Comparison of ENCODE assay signal across 8 cellular contexts in the genomic region with DNA sequence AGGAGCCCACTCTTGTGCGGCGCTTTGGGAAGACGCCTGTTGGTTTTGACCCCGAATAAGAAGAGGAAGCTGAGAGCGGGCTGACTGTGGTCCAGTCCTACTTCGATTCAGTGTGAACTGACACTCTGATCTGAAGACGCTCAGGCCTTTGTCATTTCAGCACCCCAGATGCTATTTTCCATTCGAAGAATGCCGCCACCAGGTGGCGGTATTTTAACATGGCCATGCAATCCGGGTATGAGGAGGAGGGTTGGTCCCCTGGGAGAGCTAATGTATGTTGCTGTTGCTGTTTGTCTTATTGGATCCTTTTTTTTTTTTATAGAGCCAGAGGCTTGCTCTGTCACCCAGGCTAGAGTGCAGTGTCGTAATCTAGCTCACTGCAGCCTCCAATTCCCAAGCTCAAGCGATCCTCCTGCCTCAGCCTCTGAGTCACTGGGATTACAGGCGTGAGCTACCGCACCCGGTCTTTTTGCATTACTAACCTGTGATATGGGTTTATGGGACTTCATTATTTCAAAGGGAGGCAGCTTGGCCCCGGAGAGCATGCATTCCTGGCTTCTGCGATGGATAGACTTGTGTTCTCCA. TPM values are rescaled to one million over a fixed set of nuclear protein-coding genes. Genes with fewer than 3 reads are reported as not detected.
A peak's percentile ranks its signal among the peaks of the same experiment; 100 is the strongest.
DNase-seq lines count a peak whose midpoint lies in the region; ATAC-seq and TF ChIP-seq lines count a peak whose summit lies in the region.

No MANE protein-coding gene starts in this region.

- peak; percentile 37 for ATAC-seq in activated naive CD8-positive, alpha-beta T cell treated with anti-CD3 and anti-CD28 coated beads, Interleukin-2, amount 10 ng/mL, durations not matched to agents 7 days and 5 days (ENCODE audit: low read depth)

- no peak overlapping the region for H3K18ac ChIP-seq in trophoblast cell (ENCODE audit: low read length)

- POLR2A ChIA-PET in HEK293T (lab: Yijun Ruan, JAX): interaction anchor here (0.6 to 2.5 kb wide), 24 partner anchors 8 to 377 kb away, joined by 3 to 32 read pairs (median 4); partner anchors contain the start of genes CTXN1, ELAVL1, LRRC8E and MAP2K7
- POLR2A ChIA-PET in activated naive CD8-positive, alpha-beta T cell treated with anti-CD3 and anti-CD28 coated beads, Interleukin-2, amount 10 ng/mL, durations not matched to agents 7 days and 5 days (lab: Charles Lee): interaction anchor here (0.6 to 2.5 kb wide), 13 partner anchors 9 to 377 kb away, joined by 3 to 19 read pairs (median 5); partner anchors contain the start of genes CERS4, ELAVL1, MAP2K7 and NDUFA7

- H3K23ac ChIP-seq in trophoblast cell (ENCODE audit: low read length): no peak overlapping the region

- H3K79me1 ChIP-seq in trophoblast cell (ENCODE audit: low read length): peaks cover 5% of the 10 kb centered on the region

- H3K14ac ChIP-seq in trophoblast cell (ENCODE audit: low read length): no peak overlapping the region

- H3K27me3 ChIP-seq in cardiac muscle cell (no peaks in the 10 kb centered on the region), trophoblast cell (ENCODE audit: insufficient read depth, low read length) (no peaks in the 10 kb centered on the region), transverse colon (no peaks in the 10 kb centered on the region)

- peaks cover 17% of the 10 kb centered on the region for H3K4me1 Mint-ChIP-seq in activated naive CD8-positive, alpha-beta T cell treated with anti-CD3 and anti-CD28 coated beads, Interleukin-2, amount 10 ng/mL, durations not matched to agents 7 days and 5 days

- TF ChIP-seq CTCF in cardiac muscle cell (IDR thresholded peaks at IDR 0.05; ENCODE audit: low read depth, low read length): peak; percentile 81
- peak; percentile 89 to 98 (median 94) for TF ChIP-seq CTCF in transverse colon (IDR thresholded peaks at IDR 0.05)

- H3K27ac ChIP-seq in cardiac muscle cell (peak overlapping the region; percentile 84), trophoblast cell (ENCODE audit: low read depth, low read length) (no peak overlapping the region), transverse colon (peak overlapping the region; percentile 85 to 98 (median 94))

- H3K9ac ChIP-seq in trophoblast cell (ENCODE audit: low read length): peak overlapping the region; percentile 70

- H3K9me3 ChIP-seq in cardiac muscle cell (ENCODE audit: low read depth) (no peaks in the 10 kb centered on the region), trophoblast cell (ENCODE audit: insufficient read depth, low read depth, low read length) (peaks cover 1% of the 10 kb centered on the region), transverse colon (no peaks in the 10 kb centered on the region)

- peaks cover 6% of the 10 kb centered on the region for H3K36me3 Mint-ChIP-seq in activated naive CD8-positive, alpha-beta T cell treated with anti-CD3 and anti-CD28 coated beads, Interleukin-2, amount 10 ng/mL, durations not matched to agents 7 days and 5 days

- H3K4me3 Mint-ChIP-seq in activated naive CD8-positive, alpha-beta T cell treated with anti-CD3 and anti-CD28 coated beads, Interleukin-2, amount 10 ng/mL, durations not matched to agents 7 days and 5 days: peak overlapping the region; percentile 87

- H3K36me3 ChIP-seq in cardiac muscle cell (peaks cover 9% of the 10 kb centered on the region), trophoblast cell (ENCODE audit: control insufficient read depth in 1 of 2, insufficient read depth in 2 of 2, low read length in 2 of 2) (peaks cover 14 to 16% of the 10 kb centered on the region in 2 experiments), transverse colon (peaks cover 0 to 13% (median 6%) of the 10 kb centered on the region in 4 donors)

- peak overlapping the region; percentile 100 for H3K4me2 ChIP-seq in trophoblast cell (ENCODE audit: low read length)

- intact Hi-C loops in transverse colon (cut with DNase I; ENCODE audit: low total_unique reads): no loop called here

- no peak overlapping the region for H4K12ac ChIP-seq in trophoblast cell (ENCODE audit: low read depth, low read length)

- no CpG with 5 or more reads among the region's 18 CpGs for WGBS in trophoblast cell (ENCODE audit: extremely low coverage, insufficient coverage, insufficient read length)
- 28 to 66% methylated on average over 5 to 18 of the region's 18 CpGs for WGBS in transverse colon (ENCODE audit: low coverage in 1 of 2), 2 donors

- H2BK5ac ChIP-seq in trophoblast cell (ENCODE audit: low read depth, low read length, poor library complexity): no peak overlapping the region

- no peak overlapping the region for H3K4ac ChIP-seq in trophoblast cell (ENCODE audit: low read depth, low read length)

- H3K4me3 ChIP-seq in cardiac muscle cell (peak overlapping the region; percentile 46), trophoblast cell (ENCODE audit: low read depth, low read length) (peak overlapping the region; percentile 66), transverse colon (peak overlapping the region; percentile 30 to 68 (median 51))

- H3K27ac Mint-ChIP-seq in activated naive CD8-positive, alpha-beta T cell treated with anti-CD3 and anti-CD28 coated beads, Interleukin-2, amount 10 ng/mL, durations not matched to agents 7 days and 5 days: peak overlapping the region; percentile 89

- DNase-seq in EL (peak; percentile 91), HEK293T (ENCODE audit: extremely low spot score) (peak; percentile 77), NCI-H1092 (lab: John Stamatoyannopoulos, UW) (peak; percentile 84), SKM-1 (lab: John Stamatoyannopoulos, UW; ENCODE audit: unreplicated experiment) (peak; percentile 79), cardiac muscle cell (ENCODE audit: low read depth in 1 of 2, low spot score in 1 of 2) (peak; percentile 91 to 97), trophoblast cell (peak; percentile 93 to 98), transverse colon (peak; percentile 91)
- peak; percentile 83 for DNase-seq in activated naive CD8-positive, alpha-beta T cell treated with anti-CD3 and anti-CD28 coated beads, Interleukin-2, amount 10 ng/mL, durations not matched to agents 7 days and 5 days

- TF ChIP-seq POLR2A in transverse colon (IDR thresholded peaks at IDR 0.05): no peak

- H2AK5ac ChIP-seq in trophoblast cell (ENCODE audit: low read length): no peak overlapping the region

- H2BK12ac ChIP-seq in trophoblast cell (ENCODE audit: low read length): no peak overlapping the region

- in situ Hi-C loops in transverse colon (cut with MboI; ENCODE audit: low pct_ligation_motif_present in 1 of 4, low pct_unique_long_range_greater_than_20kb in 1 of 4, low sequenced_read_pairs in 3 of 4): loop anchor here in 2 of 4 donors (10.0 kb wide), 1 partner anchor 311 kb away; no protein-coding TSS in a partner anchor

- H3K4me1 ChIP-seq in cardiac muscle cell (ENCODE audit: low read depth): peaks cover 3% of the 10 kb centered on the region
- H3K4me1 ChIP-seq in trophoblast cell (ENCODE audit: control insufficient read depth in 1 of 2, insufficient read depth in 2 of 2, low read length in 2 of 2): no peaks in the 10 kb centered on the region
- peaks cover 5 to 26% (median 12%) of the 10 kb centered on the region in 4 donors for H3K4me1 ChIP-seq in transverse colon

- H3K79me2 ChIP-seq in trophoblast cell (ENCODE audit: control insufficient read depth, insufficient read depth, low read length, poor library complexity): peaks cover 5% of the 10 kb centered on the region

- no peak overlapping the region for H2BK120ac ChIP-seq in trophoblast cell (ENCODE audit: insufficient read depth, low read length, poor library complexity)

- no peak overlapping the region for H4K8ac ChIP-seq in trophoblast cell (ENCODE audit: low read depth, low read length)

- no peaks in the 10 kb centered on the region for H3K9me3 Mint-ChIP-seq in activated naive CD8-positive, alpha-beta T cell treated with anti-CD3 and anti-CD28 coated beads, Interleukin-2, amount 10 ng/mL, durations not matched to agents 7 days and 5 days

- CTCF ChIA-PET in HEK293T (lab: Yijun Ruan, JAX): interaction anchor here (0.6 to 2.8 kb wide), 11 partner anchors 11 to 177 kb away, joined by 3 to 29 read pairs (median 5); no protein-coding TSS in a partner anchor

- no peak for TF ChIP-seq EP300 in transverse colon (IDR thresholded peaks at IDR 0.05; ENCODE audit: low read depth)

- H2AFZ ChIP-seq in trophoblast cell (ENCODE audit: insufficient read depth, low read length, poor library complexity): peak overlapping the region; percentile 42

- H4K91ac ChIP-seq in trophoblast cell (ENCODE audit: low read depth, low read length): no peak overlapping the region

- H3K27me3 Mint-ChIP-seq in activated naive CD8-positive, alpha-beta T cell treated with anti-CD3 and anti-CD28 coated beads, Interleukin-2, amount 10 ng/mL, durations not matched to agents 7 days and 5 days: no peaks in the 10 kb centered on the region

TF ChIP-seq in HEK293T, 16 proteins besides CTCF, POLR2A, EP300 and RAD21 (continues in another document):
- TF ChIP-seq FOXM1 (IDR thresholded peaks at IDR 0.05; ENCODE audit: borderline replicate concordance): no peak

RNA-seq across cellular contexts. Expression of gene TIMM44, which starts 0.8 kb away (rescaled TPM):
- 10 to 100 TPM; 66.6 to 67.8 TPM for total RNA-seq in activated naive CD8-positive, alpha-beta T cell treated with anti-CD3 and anti-CD28 coated beads, Interleukin-2, amount 10 ng/mL, durations not matched to agents 7 days and 5 days
- 77.9 and 92.4 TPM in 2 replicates for total RNA-seq in cardiac muscle cell
- 52.0 and 52.5 TPM in 2 replicates for polyA plus RNA-seq in cardiac muscle cell
- polyA plus RNA-seq in trophoblast cell (2013): 55.8 and 58.2 TPM in 2 replicates
- total RNA-seq in transverse colon: 100 to 1,000 TPM in 1 of 4 donors, 10 to 100 TPM in 3; 59.7 to 102 (median 71.8) TPM

RNA-seq across cellular contexts. Expression of gene CTXN1, which starts 18.3 kb away (rescaled TPM):
- not detected for total RNA-seq in activated naive CD8-positive, alpha-beta T cell treated with anti-CD3 and anti-CD28 coated beads, Interleukin-2, amount 10 ng/mL, durations not matched to agents 7 days and 5 days
- total RNA-seq in cardiac muscle cell (22.8 and 60.1 TPM in 2 replicates), transverse colon (10 to 100 TPM in 1 of 4 donors, 1 to 10 TPM in 3; 2.9 to 29.7 (median 4.8) TPM)
- 18.1 and 48.5 TPM in 2 replicates for polyA plus RNA-seq in cardiac muscle cell
- 21.5 and 23.0 TPM in 2 replicates for polyA plus RNA-seq in trophoblast cell (2013)

RNA-seq across cellular contexts. Expression of gene SNAPC2, which starts 24.1 kb away (rescaled TPM):
- 10 to 100 TPM; 18.3 to 20.7 TPM for total RNA-seq in activated naive CD8-positive, alpha-beta T cell treated with anti-CD3 and anti-CD28 coated beads, Interleukin-2, amount 10 ng/mL, durations not matched to agents 7 days and 5 days
- total RNA-seq in cardiac muscle cell (22.1 and 42.1 TPM in 2 replicates), transverse colon (10 to 100 TPM; 11.4 to 35.9 (median 13.0) TPM)
- 22.5 and 31.4 TPM in 2 replicates for polyA plus RNA-seq in cardiac muscle cell
- polyA plus RNA-seq in trophoblast cell (2013): 16.9 and 18.3 TPM in 2 replicates

RNA-seq across cellular contexts. Expression of gene TGFBR3L, which starts 29.6 kb away (rescaled TPM):
- total RNA-seq in activated naive CD8-positive, alpha-beta T cell treated with anti-CD3 and anti-CD28 coated beads, Interleukin-2, amount 10 ng/mL, durations not matched to agents 7 days and 5 days: 1 to 10 TPM; 2.2 to 3.6 TPM
- total RNA-seq in cardiac muscle cell: 0.46 and 3.2 TPM in 2 replicates
- polyA plus RNA-seq in cardiac muscle cell: 2.6 and 11.8 TPM in 2 replicates
- 0.64 and 0.90 TPM in 2 replicates for polyA plus RNA-seq in trophoblast cell (2013)
- total RNA-seq in transverse colon: 1 to 10 TPM in 1 of 4 donors, not detected in 3; 1.4 TPM

RNA-seq across cellular contexts. Expression of gene MAP2K7, which starts 40.6 kb away (rescaled TPM):
- total RNA-seq in activated naive CD8-positive, alpha-beta T cell treated with anti-CD3 and anti-CD28 coated beads, Interleukin-2, amount 10 ng/mL, durations not matched to agents 7 days and 5 days: 10 to 100 TPM; 46.8 to 46.9 TPM
- total RNA-seq in cardiac muscle cell: 23.5 and 24.1 TPM in 2 replicates
- polyA plus RNA-seq in cardiac muscle cell: 12.4 and 18.6 TPM in 2 replicates
- 32.6 and 34.8 TPM in 2 replicates for polyA plus RNA-seq in trophoblast cell (2013)
- 100 to 1,000 TPM in 1 of 4 donors, 10 to 100 TPM in 3; 11.9 to 125 (median 20.9) TPM for total RNA-seq in transverse colon
